Comparison of ENCODE assay signal across 16 cellular contexts in genomic region chr3:34882764-34883163, GRCh38.
DNase-seq lines count a peak whose midpoint lies in the region; ATAC-seq, FAIRE-seq and TF ChIP-seq lines count a peak whose summit lies in the region.
"Had no signal": no experiment of that assay in that cellular context is flagged by ENCODE, and none has a peak within 500 bp of the region (broad histone marks: within the 10 kb centered on the region; RNA-seq: fewer than 3 reads in every experiment).

No MANE protein-coding gene starts in this region.

- H3K4me3 ChIP-seq in breast epithelium (no peak overlapping the region), H1 (ENCODE audit: extremely low read depth in 1 of 4, insufficient read depth in 2 of 4, low read depth in 3 of 4, low read length in 4 of 4) (no peak overlapping the region), mucosa of descending colon (no peak overlapping the region)
- H3K4me3 ChIP-seq: spleen, tibial nerve had no signal

- H2AK5ac ChIP-seq in H1 (ENCODE audit: low read depth, low read length): no peak overlapping the region

- H3K27me3 Mint-ChIP-seq in MCF 10A (ENCODE audit: insufficient read depth, unreplicated experiment) (peaks cover 23% of the 10 kb centered on the region), type B pancreatic cell (no peaks in the 10 kb centered on the region)
- H3K27me3 Mint-ChIP-seq: natural killer cell treated with Interleukin-12 subunit alpha and Interleukin-12 subunit beta and Interleukin-15 and Interleukin-18, amount 100 ng/mL, for 72 hours had no signal

- WGBS in H1 (ENCODE audit: extremely low coverage in 1 of 2, insufficient coverage in 1 of 2, insufficient read length in 1 of 2, insufficient replicate concordance in 2 of 2, low coverage in 1 of 2, low lambda C conversion rate in 2 of 2, missing lambda C conversion rate in 1 of 2), 2 experiments: 100% methylated on average over 2 of the region's 2 CpGs; no CpG with 5 or more reads in 1 of the 2 experiments

- H3K36me3 Mint-ChIP-seq in MCF 10A (ENCODE audit: insufficient read depth, unreplicated experiment): no peaks in the 10 kb centered on the region
- H3K36me3 Mint-ChIP-seq in type B pancreatic cell: no peaks in the 10 kb centered on the region
- H3K36me3 Mint-ChIP-seq: natural killer cell treated with Interleukin-12 subunit alpha and Interleukin-12 subunit beta and Interleukin-15 and Interleukin-18, amount 100 ng/mL, for 72 hours had no signal

- H3K4me1 Mint-ChIP-seq in MCF 10A (ENCODE audit: insufficient read depth, unreplicated experiment): no peaks in the 10 kb centered on the region
- no peaks in the 10 kb centered on the region for H3K4me1 Mint-ChIP-seq in type B pancreatic cell (ENCODE audit: unreplicated experiment)

- peak; percentile 11 for DNase-seq in MCF 10A (ENCODE audit: unreplicated experiment)
- no peak for DNase-seq in breast epithelium (ENCODE audit: low spot score in 2 of 2)
- peak; percentile 19 for DNase-seq in OCI-M1 (lab: John Stamatoyannopoulos, UW)
- DNase-seq in H1 (ENCODE audit: low read depth in 1 of 2, low spot score in 2 of 2): no peak
- no peak for DNase-seq in type B pancreatic cell (ENCODE audit: extremely low spot score, unreplicated experiment)
- no peak for DNase-seq in mucosa of descending colon
- no peak for DNase-seq in islet precursor cell
- no peak for DNase-seq in OCI-M2 (lab: John Stamatoyannopoulos, UW; ENCODE audit: unreplicated experiment)
- DNase-seq: activated T-cell treated with anti-CD3 and anti-CD28 coated beads, Interleukin-2, amount 50 U/mL, for 72 hours; NCI-H2081; SHP77; spleen had no signal

- no TSS peak for BruUV-seq in MCF 10A (replicated peaks; lab: Mats Ljungman, UMichigan)

- H2AFZ ChIP-seq in H1 (ENCODE audit: low read length): no peak overlapping the region

- no peak overlapping the region for H3K14ac ChIP-seq in H1 (ENCODE audit: insufficient read length)

- no peak overlapping the region for H3K4me3 Mint-ChIP-seq in MCF 10A (ENCODE audit: unreplicated experiment)
- no peak overlapping the region for H3K4me3 Mint-ChIP-seq in type B pancreatic cell
- H3K4me3 Mint-ChIP-seq: activated T-cell treated with anti-CD3 and anti-CD28 coated beads, Interleukin-2, amount 50 U/mL, for 72 hours; natural killer cell treated with Interleukin-12 subunit alpha and Interleukin-12 subunit beta and Interleukin-15 and Interleukin-18, amount 100 ng/mL, for 72 hours had no signal

- H3K27ac Mint-ChIP-seq in MCF 10A (ENCODE audit: low read depth, unreplicated experiment) (no peak overlapping the region), type B pancreatic cell (no peak overlapping the region)
- H3K27ac Mint-ChIP-seq: activated T-cell treated with anti-CD3 and anti-CD28 coated beads, Interleukin-2, amount 50 U/mL, for 72 hours; natural killer cell treated with Interleukin-12 subunit alpha and Interleukin-12 subunit beta and Interleukin-15 and Interleukin-18, amount 100 ng/mL, for 72 hours had no signal

- no peak overlapping the region for H4K8ac ChIP-seq in H1 (ENCODE audit: extremely low read depth, insufficient read depth, low read length)

- no peak overlapping the region for H4K91ac ChIP-seq in H1 (replicated peaks; ENCODE audit: insufficient read length, low read length)

- no peak overlapping the region for H2BK120ac ChIP-seq in H1 (replicated peaks; ENCODE audit: low read depth, low read length)

- no peak overlapping the region for H2BK20ac ChIP-seq in H1 (ENCODE audit: low read length)

- H3K4me2 ChIP-seq in H1 (ENCODE audit: insufficient read depth in 1 of 2, low read depth in 2 of 2, low read length in 2 of 2): no peak overlapping the region

- H3K27me3 ChIP-seq in breast epithelium: no peaks in the 10 kb centered on the region
- no peaks in the 10 kb centered on the region for H3K27me3 ChIP-seq in H1 (replicated peaks in 1 of 4; ENCODE audit: control insufficient read depth in 3 of 4, extremely low read depth in 1 of 4, insufficient read depth in 3 of 4, low read length in 3 of 4)
- H3K27me3 ChIP-seq: spleen, tibial nerve had no signal

- no peak overlapping the region for H3K4ac ChIP-seq in H1 (replicated peaks; ENCODE audit: insufficient read length, low read depth, low read length)

- no peak for TF ChIP-seq EP300 in H1 (IDR thresholded peaks at IDR 0.05; ENCODE audit: borderline replicate concordance in 1 of 2, low read depth in 2 of 2, low read length in 2 of 2)

- ATAC-seq in mucosa of descending colon: no peak
- ATAC-seq: activated T-cell treated with anti-CD3 and anti-CD28 coated beads, Interleukin-2, amount 50 U/mL, for 72 hours; natural killer cell treated with Interleukin-12 subunit alpha and Interleukin-12 subunit beta and Interleukin-15 and Interleukin-18, amount 100 ng/mL, for 72 hours had no signal

- H3K79me2 ChIP-seq in H1 (ENCODE audit: control insufficient read depth in 1 of 2, insufficient read depth in 2 of 2, low read length in 2 of 2): no peaks in the 10 kb centered on the region

- CTCF ChIA-PET in MCF 10A (lab: Yijun Ruan, JAX) (interaction anchor here (0.7 kb wide), 2 partner anchors 9 to 94 kb away, joined by 3 read pairs; no protein-coding TSS in a partner anchor), H1 (lab: Charles Lee; ENCODE audit: partially characterized antibody) (interaction anchor here (0.7 to 1.5 kb wide), 9 partner anchors 12 to 919 kb away, joined by 3 to 7 read pairs (median 3); no protein-coding TSS in a partner anchor)

- TF ChIP-seq POLR2A in breast epithelium (IDR thresholded peaks at IDR 0.05) (no peak), H1 (IDR thresholded peaks at IDR 0.05; ENCODE audit: control extremely low read depth in 1 of 2, low read depth in 2 of 2, low read length in 2 of 2) (no peak)

- no peak overlapping the region for H3K23ac ChIP-seq in H1 (ENCODE audit: insufficient read length)

- TF ChIP-seq CTCF in MCF 10A (IDR thresholded peaks at IDR 0.05; ENCODE audit: unreplicated experiment) (peak; percentile 44), breast epithelium (IDR thresholded peaks at IDR 0.05) (no peak), H1 (IDR thresholded peaks at IDR 0.05; ENCODE audit: control extremely low read depth in 1 of 3, insufficient read depth in 1 of 3, low read depth in 1 of 3, low read length in 3 of 3) (peak in 2 of 3 experiments; percentile 30 to 41; a peak in 3 of 4 replicates), type B pancreatic cell (conservative IDR thresholded peaks at IDR 0.05) (peak; percentile 55), mucosa of descending colon (IDR thresholded peaks at IDR 0.05) (no peak)

- TF ChIP-seq RAD21 in H1 (IDR thresholded peaks at IDR 0.05 in 1 of 2, conservative IDR thresholded peaks at IDR 0.05 in 1 of 2; ENCODE audit: low read depth in 2 of 2, low read length in 2 of 2): peak; percentile 60 to 61

- H3K56ac ChIP-seq in H1 (replicated peaks; ENCODE audit: insufficient read length, low read depth, low read length): no peak overlapping the region

- H3K9me3 Mint-ChIP-seq in MCF 10A (ENCODE audit: unreplicated experiment) (no peaks in the 10 kb centered on the region), type B pancreatic cell (no peaks in the 10 kb centered on the region)
- H3K9me3 Mint-ChIP-seq: activated T-cell treated with anti-CD3 and anti-CD28 coated beads, Interleukin-2, amount 50 U/mL, for 72 hours had no signal

- no peaks in the 10 kb centered on the region for H3K23me2 ChIP-seq in H1 (ENCODE audit: low read depth, low read length)

- no peak for FAIRE-seq in H1 (lab: Jason Lieb, UNC)
- FAIRE-seq: G401.6, islet of Langerhans had no signal

- no peaks in the 10 kb centered on the region for H3K79me1 ChIP-seq in H1 (ENCODE audit: low read depth, low read length)

- no peak overlapping the region for H2BK12ac ChIP-seq in H1 (ENCODE audit: low read depth, low read length)

- H2BK5ac ChIP-seq in H1 (ENCODE audit: low read depth, low read length): no peak overlapping the region

- H4K20me1 ChIP-seq in H1 (replicated peaks in 1 of 2; ENCODE audit: control insufficient read depth in 1 of 2, insufficient read depth in 2 of 2, low read length in 2 of 2): no peaks in the 10 kb centered on the region

- H2BK15ac ChIP-seq in H1 (ENCODE audit: low read length): no peak overlapping the region

- H3K4me1 ChIP-seq in breast epithelium: no peaks in the 10 kb centered on the region
- H3K4me1 ChIP-seq in H1 (replicated peaks in 1 of 4; ENCODE audit: control insufficient read depth in 3 of 4, insufficient read depth in 4 of 4, low read length in 3 of 4): no peaks in the 10 kb centered on the region
- H3K4me1 ChIP-seq in mucosa of descending colon (ENCODE audit: low read depth): no peaks in the 10 kb centered on the region
- H3K4me1 ChIP-seq: spleen, tibial nerve had no signal

- intact Hi-C loops in MCF 10A (cut with micrococcal nuclease): loop anchor here (1.0 to 5.0 kb wide), 2 partner anchors 780 to 1026 kb away; no protein-coding TSS in a partner anchor
- intact Hi-C loops in breast epithelium (cut with DNase I; ENCODE audit: low total_unique reads): no loop called here
- intact Hi-C loops in mucosa of descending colon (cut with DNase I, micrococcal nuclease): no loop called here

- no peak overlapping the region for H4K5ac ChIP-seq in H1 (ENCODE audit: insufficient read length, low read depth, low read length)

- no peaks in the 10 kb centered on the region for H3K9me3 ChIP-seq in breast epithelium
- H3K9me3 ChIP-seq in H1 (ENCODE audit: insufficient read depth in 2 of 2, low read depth in 1 of 2, low read length in 1 of 2): no peaks in the 10 kb centered on the region
- H3K9me3 ChIP-seq in mucosa of descending colon: no peaks in the 10 kb centered on the region
- H3K9me3 ChIP-seq: spleen, tibial nerve had no signal

- no peaks in the 10 kb centered on the region for H3K36me3 ChIP-seq in breast epithelium
- no peaks in the 10 kb centered on the region for H3K36me3 ChIP-seq in H1 (ENCODE audit: control insufficient read depth in 2 of 4, insufficient read depth in 4 of 4, low read length in 3 of 4)
- H3K36me3 ChIP-seq in mucosa of descending colon (ENCODE audit: low read depth): no peaks in the 10 kb centered on the region
- H3K36me3 ChIP-seq: spleen, tibial nerve had no signal

- H3K9ac ChIP-seq in H1 (replicated peaks in 1 of 4; ENCODE audit: extremely low read depth in 1 of 4, low read depth in 3 of 4, low read length in 3 of 4): no peak overlapping the region

- no peak overlapping the region for H3K27ac ChIP-seq in breast epithelium
- H3K27ac ChIP-seq in H1 (ENCODE audit: low read depth, low read length): no peak overlapping the region
- H3K27ac ChIP-seq: spleen, tibial nerve had no signal

- H3K18ac ChIP-seq in H1 (ENCODE audit: extremely low read depth, low read length): no peak overlapping the region

- POLR2A ChIA-PET in MCF 10A (lab: Yijun Ruan, JAX): no interaction called here
- POLR2A ChIA-PET in H1 (lab: Charles Lee; ENCODE audit: partially characterized antibody): no interaction called here

TF ChIP-seq in H1, 55 proteins besides CTCF, POLR2A, EP300 and RAD21 (continues in another document):
- TF ChIP-seq MAX (IDR thresholded peaks at IDR 0.05): no peak

Comparison
In these comparisons a context has a peak if more than half of its experiments do, and no peak if none do; other contexts are left out.
1. DNase-seq: peak in MCF 10A (single experiment) and OCI-M1 (single experiment); none in breast epithelium (0 of 2), H1 (0 of 2), type B pancreatic cell (single experiment), mucosa of descending colon (0 of 3), islet precursor cell (single experiment) and OCI-M2 (single experiment).
2. CTCF ChIP-seq: peak in MCF 10A (single experiment), H1 (2 of 3) and type B pancreatic cell (single experiment); none in breast epithelium (0 of 3) and mucosa of descending colon (single experiment).